8 cellular contexts compared by ENCODE assay signal in genomic region chr1:40711465-40712404, GRCh38. TPM values are rescaled to one million over a fixed set of nuclear protein-coding genes. Genes with fewer than 3 reads are reported as not detected.
DNase-seq lines count a peak whose midpoint lies in the region; ATAC-seq and TF ChIP-seq lines count a peak whose summit lies in the region.

No MANE protein-coding gene starts in this region.

- H3K36me3 Mint-ChIP-seq in CD14-positive monocyte (peaks cover 12 to 19% of the 10 kb centered on the region in 2 donors), immature natural killer cell (peaks cover 0 to 2% (median 0%) of the 10 kb centered on the region in 3 donors)

- H3K27ac ChIP-seq in HUES48 (ENCODE audit: low read depth, low read length) (peak overlapping the region; percentile 59), stomach smooth muscle (ENCODE audit: low read length) (peak overlapping the region; percentile 77)

- H3K9me3 ChIP-seq in HUES48 (ENCODE audit: control insufficient read depth, insufficient read depth, low read length) = no peaks in the 10 kb centered on the region
- no peaks in the 10 kb centered on the region for H3K9me3 ChIP-seq in adipocyte (ENCODE audit: control insufficient read depth, low read length)
- H3K9me3 ChIP-seq in stomach smooth muscle (ENCODE audit: control insufficient read depth in 2 of 2, low read length in 2 of 2) = no peaks in the 10 kb centered on the region

- H3K4me3 ChIP-seq in HUES48 (ENCODE audit: low read depth, low read length) (peak overlapping the region; percentile 85), adipocyte (ENCODE audit: low read length) (peak overlapping the region; percentile 90), stomach smooth muscle (ENCODE audit: low read length in 2 of 2) (peak overlapping the region; percentile 83)

- H3K27ac Mint-ChIP-seq in CD14-positive monocyte (peak overlapping the region; percentile 79 to 94 (median 87)), immature natural killer cell (peak overlapping the region; percentile 92 to 99 (median 97))

- no peak overlapping the region for H3K4me3 Mint-ChIP-seq in CD14-positive monocyte
- peak overlapping the region; percentile 36 to 100 (median 95) for H3K4me3 Mint-ChIP-seq in immature natural killer cell

- H3K4me1 ChIP-seq in HUES48 (ENCODE audit: control insufficient read depth, insufficient read depth, low read length) (peaks cover 25% of the 10 kb centered on the region), adipocyte (ENCODE audit: control insufficient read depth, insufficient read depth, low read length) (peaks cover 33% of the 10 kb centered on the region), stomach smooth muscle (ENCODE audit: control insufficient read depth, insufficient read depth, low read length) (peaks cover 13% of the 10 kb centered on the region)

- H3K4me1 Mint-ChIP-seq in CD14-positive monocyte = peaks cover 66% of the 10 kb centered on the region
- peaks cover 67 to 68% of the 10 kb centered on the region in 2 donors for H3K4me1 Mint-ChIP-seq in immature natural killer cell

- H3K9me3 Mint-ChIP-seq in CD14-positive monocyte = no peaks in the 10 kb centered on the region
- no peaks in the 10 kb centered on the region for H3K9me3 Mint-ChIP-seq in immature natural killer cell

- peaks cover 7% of the 10 kb centered on the region for H3K36me3 ChIP-seq in HUES48 (ENCODE audit: control insufficient read depth, insufficient read depth, low read length)
- H3K36me3 ChIP-seq in adipocyte (ENCODE audit: control insufficient read depth, insufficient read depth, low read length, severe bottlenecking) = no peaks in the 10 kb centered on the region
- peaks cover 0 to 3% of the 10 kb centered on the region in 2 donors for H3K36me3 ChIP-seq in stomach smooth muscle (ENCODE audit: control insufficient read depth in 2 of 2, insufficient read depth in 2 of 2, low read length in 2 of 2)

- H3K27me3 Mint-ChIP-seq in CD14-positive monocyte (ENCODE audit: low read depth in 3 of 3) (no peaks in the 10 kb centered on the region), immature natural killer cell (ENCODE audit: low read depth in 3 of 3) (peaks cover 0 to 3% (median 0%) of the 10 kb centered on the region in 3 donors)

- no peak for DNase-seq in CD14-positive monocyte (ENCODE audit: low spot score)
- DNase-seq in adipocyte (ENCODE audit: low read depth) = peak; percentile 70
- DNase-seq in immature natural killer cell = no peak
- DNase-seq in SIG-M5 (lab: John Stamatoyannopoulos, UW) = no peak
- DNase-seq in D341Med (ENCODE audit: low spot score) = no peak

- H3K27me3 ChIP-seq in HUES48 (ENCODE audit: control insufficient read depth, insufficient read depth, low read length) = no peaks in the 10 kb centered on the region
- H3K27me3 ChIP-seq in adipocyte (replicated peaks; ENCODE audit: control insufficient read depth, insufficient read depth, low read length) = no peaks in the 10 kb centered on the region
- no peaks in the 10 kb centered on the region for H3K27me3 ChIP-seq in stomach smooth muscle (ENCODE audit: control insufficient read depth in 1 of 2, insufficient read depth in 2 of 2, low read length in 2 of 2)

- H3K9ac ChIP-seq in HUES48 (ENCODE audit: low read depth, low read length) = no peak overlapping the region; the same call in 1 of the 2 replicates
- H3K9ac ChIP-seq in adipocyte (ENCODE audit: low read length) = peak overlapping the region; percentile 89
- peak overlapping the region in 1 of 2 donors; percentile 69 for H3K9ac ChIP-seq in stomach smooth muscle (ENCODE audit: low read length in 2 of 2)

- no peak for TF ChIP-seq CTCF in CD14-positive monocyte (IDR thresholded peaks at IDR 0.05)

- ATAC-seq in HG03159 (IDR thresholded peaks at IDR 0.05; ENCODE audit: unreplicated experiment) = no peak

- intact Hi-C loops in CD14-positive monocyte (cut with micrococcal nuclease) = no loop called here

RNA-seq across cellular contexts. Expression of gene NFYC, which starts 20.2 kb away (rescaled TPM):
- polyA plus RNA-seq in CD14-positive monocyte = 10 to 100 TPM; 61.2 to 68.2 TPM
- 10 to 100 TPM; 33.8 to 66.0 (median 53.4) TPM for polyA plus RNA-seq in immature natural killer cell

RNA-seq across cellular contexts. Expression of gene RIMS3, which starts 46.3 kb away (rescaled TPM):
- polyA plus RNA-seq in CD14-positive monocyte = under 1 TPM; 0.15 to 0.26 TPM
- 1 to 10 TPM in 2 of 3 donors, under 1 TPM in 1; 0.31 to 1.7 (median 1.3) TPM for polyA plus RNA-seq in immature natural killer cell

Comparison
In these comparisons a context has a peak if more than half of its experiments do, and no peak if none do; other contexts are left out.
1. H3K4me3 Mint-ChIP-seq: peak in immature natural killer cell (5 of 5); none in CD14-positive monocyte (0 of 2).
2. Peak in every context shown above with its lines, with median percentiles within 50 percentile points of each other: H3K4me3 ChIP-seq.